ENCODE assay signal across 3 cellular contexts in the genomic region with DNA sequence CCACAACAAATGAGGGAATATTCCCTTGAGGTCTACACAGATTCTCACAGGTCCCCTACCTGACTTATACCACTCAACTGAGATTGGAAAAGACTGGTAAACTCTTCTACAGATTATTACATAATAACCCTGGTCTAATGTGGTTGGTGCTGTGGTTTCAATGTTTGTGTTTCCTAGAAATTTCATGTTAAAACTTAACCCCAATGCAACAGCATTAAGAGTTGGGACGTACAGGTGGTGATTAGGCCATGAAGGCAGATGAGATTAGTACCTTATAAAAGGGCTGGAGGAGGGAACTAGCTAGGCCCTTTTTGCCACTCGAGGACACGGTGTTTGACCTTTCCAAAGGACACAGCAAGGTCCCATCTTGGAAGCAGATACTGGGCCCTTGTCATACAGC.
"Had no signal": no experiment of that assay in that cellular context is flagged by ENCODE, and none has a peak within 500 bp of the region (broad histone marks: within the 10 kb centered on the region; RNA-seq: fewer than 3 reads in every experiment).

No MANE protein-coding gene starts in this region.

- H3K4me3 ChIP-seq: GM12878 had no signal

- ATAC-seq: GM12878 had no signal

- DNase-seq: GDM1, GF-D8 had no signal
